ENCODE assay signal across 2 cellular contexts in genomic region chrX:130115119-130115885, GRCh38. TPM values are rescaled to one million over a fixed set of nuclear protein-coding genes. Genes with fewer than 3 reads are reported as not detected.
"Had no signal": no experiment of that assay in that cellular context is flagged by ENCODE, and none has a peak within 500 bp of the region (broad histone marks: within the 10 kb centered on the region; RNA-seq: fewer than 3 reads in every experiment).

No MANE protein-coding gene starts in this region.

RNA-seq across cellular contexts. Expression of gene ELF4, which starts 5.0 kb away (rescaled TPM):
- polyA plus RNA-seq: neural cell had no signal

RNA-seq across cellular contexts. Expression of gene RAB33A, which starts 56.5 kb away (rescaled TPM):
- polyA plus RNA-seq: keratinocyte had no signal
